18 cellular contexts compared by ENCODE assay signal in the genomic region with DNA sequence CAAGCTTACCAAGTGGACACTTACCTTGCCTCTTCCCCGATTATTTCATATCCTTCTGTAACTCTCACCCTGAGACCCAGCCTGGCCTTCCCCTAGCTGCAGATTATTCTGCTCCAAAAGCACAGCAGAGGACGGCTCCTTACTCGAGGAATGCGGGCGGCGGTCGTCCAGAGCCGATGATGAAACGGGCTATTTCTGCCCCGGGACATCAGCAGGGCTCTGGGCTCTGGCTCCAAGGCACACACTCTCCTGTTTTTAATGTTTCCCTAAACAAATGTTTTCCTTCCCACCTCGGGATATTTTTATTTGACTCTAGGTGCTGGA. TPM values are rescaled to one million over a fixed set of nuclear protein-coding genes. Genes with fewer than 3 reads are reported as not detected.
A peak's percentile ranks its signal among the peaks of the same experiment; 100 is the strongest.
DNase-seq lines count a peak whose midpoint lies in the region; ATAC-seq and TF ChIP-seq lines count a peak whose summit lies in the region.
"Had no signal": no experiment of that assay in that cellular context is flagged by ENCODE, and none has a peak within 500 bp of the region (broad histone marks: within the 10 kb centered on the region; RNA-seq: fewer than 3 reads in every experiment).

No MANE protein-coding gene starts in this region.

- H3K36me3 ChIP-seq in tibial artery, result no peaks in the 10 kb centered on the region
- H3K36me3 ChIP-seq: tibial nerve had no signal

- no peaks in the 10 kb centered on the region for H3K27me3 ChIP-seq in tibial artery
- H3K27me3 ChIP-seq: dorsolateral prefrontal cortex, tibial nerve had no signal

- H3K9me3 Mint-ChIP-seq in natural killer cell treated with Interleukin-12 subunit alpha and Interleukin-12 subunit beta and Interleukin-15 and Interleukin-18, amount 100 ng/mL, for 72 hours, result no peaks in the 10 kb centered on the region
- H3K9me3 Mint-ChIP-seq: activated naive CD8-positive, alpha-beta T cell treated with anti-CD3 and anti-CD28 coated beads, Interleukin-2, amount 10 ng/mL, durations not matched to agents 7 days and 5 days had no signal

- H3K27ac Mint-ChIP-seq in natural killer cell treated with Interleukin-12 subunit alpha and Interleukin-12 subunit beta and Interleukin-15 and Interleukin-18, amount 100 ng/mL, for 72 hours, result no peak overlapping the region
- H3K27ac Mint-ChIP-seq: activated CD8-positive, alpha-beta memory T cell treated with anti-CD3 and anti-CD28 coated beads, Interleukin-2, amount 10 ng/mL, durations not matched to agents 7 days and 5 days; activated naive CD8-positive, alpha-beta T cell treated with anti-CD3 and anti-CD28 coated beads, Interleukin-2, amount 10 ng/mL, durations not matched to agents 7 days and 5 days had no signal

- no peaks in the 10 kb centered on the region for H3K9me3 ChIP-seq in tibial artery
- H3K9me3 ChIP-seq: tibial nerve had no signal

- no peak for TF ChIP-seq CTCF in fibroblast of villous mesenchyme (IDR thresholded peaks at IDR 0.05; ENCODE audit: insufficient read depth, low read depth, low read length)
- TF ChIP-seq CTCF in tibial artery (IDR thresholded peaks at IDR 0.05), result no peak

- no peaks in the 10 kb centered on the region for H3K36me3 Mint-ChIP-seq in natural killer cell treated with Interleukin-12 subunit alpha and Interleukin-12 subunit beta and Interleukin-15 and Interleukin-18, amount 100 ng/mL, for 72 hours
- H3K36me3 Mint-ChIP-seq: activated CD8-positive, alpha-beta memory T cell treated with anti-CD3 and anti-CD28 coated beads, Interleukin-2, amount 10 ng/mL, durations not matched to agents 7 days and 5 days; activated naive CD8-positive, alpha-beta T cell treated with anti-CD3 and anti-CD28 coated beads, Interleukin-2, amount 10 ng/mL, durations not matched to agents 7 days and 5 days had no signal

- H3K4me1 Mint-ChIP-seq in natural killer cell treated with Interleukin-12 subunit alpha and Interleukin-12 subunit beta and Interleukin-15 and Interleukin-18, amount 100 ng/mL, for 72 hours (ENCODE audit: low read depth in 2 of 2), result peaks cover 8 to 13% of the 10 kb centered on the region in 2 donors

- H3K4me3 Mint-ChIP-seq in natural killer cell treated with Interleukin-12 subunit alpha and Interleukin-12 subunit beta and Interleukin-15 and Interleukin-18, amount 100 ng/mL, for 72 hours, result no peak overlapping the region
- H3K4me3 Mint-ChIP-seq: activated CD8-positive, alpha-beta memory T cell treated with anti-CD3 and anti-CD28 coated beads, Interleukin-2, amount 10 ng/mL, durations not matched to agents 7 days and 5 days; activated naive CD8-positive, alpha-beta T cell treated with anti-CD3 and anti-CD28 coated beads, Interleukin-2, amount 10 ng/mL, durations not matched to agents 7 days and 5 days had no signal

- ATAC-seq in natural killer cell treated with Interleukin-12 subunit alpha and Interleukin-12 subunit beta and Interleukin-15 and Interleukin-18, amount 100 ng/mL, for 72 hours, result no peak
- ATAC-seq in GM19351 (IDR thresholded peaks at IDR 0.05; ENCODE audit: unreplicated experiment), result no peak
- ATAC-seq: activated CD8-positive, alpha-beta memory T cell treated with anti-CD3 and anti-CD28 coated beads, Interleukin-2, amount 10 ng/mL, durations not matched to agents 7 days and 5 days had no signal

- H3K27me3 Mint-ChIP-seq in natural killer cell treated with Interleukin-12 subunit alpha and Interleukin-12 subunit beta and Interleukin-15 and Interleukin-18, amount 100 ng/mL, for 72 hours, result peaks cover 0 to 5% of the 10 kb centered on the region in 2 donors

- H3K4me3 ChIP-seq in fibroblast of villous mesenchyme (ENCODE audit: low read depth, low read length) (no peak overlapping the region), tibial artery (peak overlapping the region in 1 of 2 donors; percentile 36)
- H3K4me3 ChIP-seq: dorsolateral prefrontal cortex, tibial nerve had no signal

- H3K4me1 ChIP-seq in tibial artery, result peaks cover 0 to 28% (median 19%) of the 10 kb centered on the region in 4 donors

- peak overlapping the region; percentile 2 to 56 for H3K27ac ChIP-seq in tibial artery
- H3K27ac ChIP-seq: HL-60 had no signal

- peak; percentile 34 for DNase-seq in DMS53 (lab: John Stamatoyannopoulos, UW)
- no peak for DNase-seq in DMS53 treated with DMSO at 0.1 percent for 48 hours (lab: John Stamatoyannopoulos, UW; ENCODE audit: unreplicated experiment)
- DNase-seq in fibroblast of villous mesenchyme (ENCODE audit: low read depth), result peak; percentile 10
- peak; percentile 90 for DNase-seq in myocyte (ENCODE audit: low read depth)
- DNase-seq in tibial artery, result peak in 1 of 2 donors; percentile 56
- DNase-seq in natural killer cell treated with Interleukin-12 subunit alpha and Interleukin-12 subunit beta and Interleukin-15 and Interleukin-18, amount 100 ng/mL, for 72 hours (ENCODE audit: low spot score), result no peak
- no peak for DNase-seq in central memory CD4-positive, alpha-beta T cell
- DNase-seq: 8988T; activated CD8-positive, alpha-beta memory T cell treated with anti-CD3 and anti-CD28 coated beads, Interleukin-2, amount 10 ng/mL, durations not matched to agents 7 days and 5 days; activated naive CD8-positive, alpha-beta T cell treated with anti-CD3 and anti-CD28 coated beads, Interleukin-2, amount 10 ng/mL, durations not matched to agents 7 days and 5 days; dorsolateral prefrontal cortex; foreskin melanocyte; NCI-H2081 treated with DMSO at 0.1 percent for 48 hours had no signal

- intact Hi-C loops in tibial artery (cut with DNase I; ENCODE audit: low total_unique reads), result no loop called here

RNA-seq across cellular contexts. Expression of a gene that starts 0.3 kb away (rescaled TPM):
- not detected in 2 replicates for total RNA-seq in fibroblast of villous mesenchyme
- 0.68 and 1.8 TPM in 2 replicates for total RNA-seq in myocyte
- polyA plus RNA-seq in myocyte (2012), result 0.66 TPM
- total RNA-seq in natural killer cell treated with Interleukin-12 subunit alpha and Interleukin-12 subunit beta and Interleukin-15 and Interleukin-18, amount 100 ng/mL, for 72 hours, result not detected
- total RNA-seq: activated CD8-positive, alpha-beta memory T cell treated with anti-CD3 and anti-CD28 coated beads, Interleukin-2, amount 10 ng/mL, durations not matched to agents 7 days and 5 days; activated naive CD8-positive, alpha-beta T cell treated with anti-CD3 and anti-CD28 coated beads, Interleukin-2, amount 10 ng/mL, durations not matched to agents 7 days and 5 days; kidney epithelial cell had no signal
- polyA plus RNA-seq: neural cell had no signal

Comparison
In these comparisons a context has a peak if more than half of its experiments do, and no peak if none do; other contexts are left out.
1. DNase-seq: peak in DMS53 (single experiment), fibroblast of villous mesenchyme (single experiment) and myocyte (single experiment); none in DMS53 treated with DMSO at 0.1 percent for 48 hours (single experiment), natural killer cell treated with Interleukin-12 subunit alpha and Interleukin-12 subunit beta and Interleukin-15 and Interleukin-18, amount 100 ng/mL, for 72 hours (single experiment) and central memory CD4-positive, alpha-beta T cell (single experiment).